ENCODE assay signal across 29 cellular contexts in the genomic region with DNA sequence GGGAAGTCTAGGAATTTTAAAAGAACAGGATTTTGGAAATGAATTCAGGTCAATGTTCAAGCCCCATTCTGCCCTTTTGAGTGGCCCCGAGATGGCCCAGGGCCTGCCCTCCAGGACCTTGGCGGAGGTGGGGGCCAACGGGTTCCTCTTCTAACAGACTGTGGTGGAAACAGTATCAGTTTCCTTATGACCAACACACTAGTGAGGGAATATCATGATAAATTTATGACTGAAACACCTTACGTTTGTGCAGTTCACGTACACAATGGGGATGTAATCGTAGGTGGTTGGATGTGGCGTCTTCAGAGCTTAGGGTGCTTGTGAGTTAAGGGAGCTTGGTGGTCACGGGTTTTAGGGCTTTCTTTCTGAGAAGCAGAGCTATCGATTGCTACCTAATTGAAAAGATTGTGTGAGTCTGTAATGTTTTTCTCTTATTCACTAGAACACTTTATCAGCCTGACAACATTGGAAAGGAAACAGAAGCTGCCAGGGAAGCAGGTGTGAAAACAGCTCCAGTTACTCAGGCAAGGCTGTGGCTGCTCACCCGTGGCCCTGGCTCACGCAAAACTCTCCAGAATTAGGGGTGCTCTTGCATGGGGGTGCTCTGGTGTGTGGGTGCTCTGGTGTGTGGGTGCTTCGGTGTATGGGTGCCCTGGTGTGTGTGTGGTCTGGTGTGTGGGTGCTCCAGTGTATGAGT.
"Had no signal": no experiment of that assay in that cellular context is flagged by ENCODE, and none has a peak within 500 bp of the region (broad histone marks: within the 10 kb centered on the region; RNA-seq: fewer than 3 reads in every experiment).

No MANE protein-coding gene starts in this region.

- H3K4me3 ChIP-seq: hepatocyte, left ventricle myocardium inferior, neural progenitor cell, sigmoid colon, smooth muscle cell, upper lobe of left lung had no signal

- H3K27me3 ChIP-seq: hepatocyte, neural progenitor cell, sigmoid colon, upper lobe of left lung had no signal

- ATAC-seq: esophagus mucosa; naive thymus-derived CD4-positive, alpha-beta T cell; WTC11 had no signal

- H3K4me2 ChIP-seq: hepatocyte, neural progenitor cell, smooth muscle cell had no signal

- FAIRE-seq: endothelial cell of umbilical vein had no signal

- H3K27ac Mint-ChIP-seq: activated T-cell treated with anti-CD3 and anti-CD28 coated beads, Interleukin-2, amount 50 U/mL, for 24 hours; activated T-helper 2 cell treated with anti-CD3 and anti-CD28 coated beads, Interferon-gamma antibody, Interleukin-2, Interleukin-4, amounts not matched to agents 10 μg/mL and 5 μg/mL and 100 μg/mL, durations not matched to agents 14 hours and 24 hours and 36 hours; neural progenitor cell; progenitor cell of endocrine pancreas; T-helper 1 cell treated with Interleukin-12 subunit alpha and Interleukin-12 subunit beta and Interleukin-4 antibody, amounts not matched to agents 30 μg/mL and 1 μg/mL, for 36 hours; WTC11 had no signal

- H3K27me3 Mint-ChIP-seq: progenitor cell of endocrine pancreas had no signal

- H3K4me3 Mint-ChIP-seq: activated T-cell treated with anti-CD3 and anti-CD28 coated beads, Interleukin-2, amount 50 U/mL, for 24 hours; brain; naive thymus-derived CD4-positive, alpha-beta T cell; neural progenitor cell; T-helper 1 cell treated with Interleukin-12 subunit alpha and Interleukin-12 subunit beta and Interleukin-4 antibody, amounts not matched to agents 30 μg/mL and 1 μg/mL, for 36 hours; WTC11 had no signal

- H3K9me3 ChIP-seq: left ventricle myocardium inferior, sigmoid colon, upper lobe of left lung had no signal

- H3K4me1 ChIP-seq: left ventricle myocardium inferior, neural progenitor cell, sigmoid colon, upper lobe of left lung had no signal

- H3K27ac ChIP-seq: hepatocyte, left ventricle myocardium inferior, neural progenitor cell, sigmoid colon, upper lobe of left lung had no signal

- H2AFZ ChIP-seq: hepatocyte, neural progenitor cell had no signal

- H3K4me1 Mint-ChIP-seq: neural progenitor cell, WTC11 had no signal

- DNase-seq: activated CD4-positive, alpha-beta T cell treated with anti-CD3 and anti-CD28 coated beads, Interleukin-2, amount 50 U/mL, for 4 hours; activated CD8-positive, alpha-beta memory T cell treated with anti-CD3 and anti-CD28 coated beads for 24 hours; activated CD8-positive, alpha-beta memory T cell treated with anti-CD3 and anti-CD28 coated beads, Interleukin-2, amount 50 U/mL, for 4 hours; activated naive CD4-positive, alpha-beta T cell; activated T-cell treated with anti-CD3 and anti-CD28 coated beads, Interleukin-2, amount 50 U/mL, for 24 hours; anterior cingulate cortex; dermis blood vessel endothelial cell; effector memory CD4-positive, alpha-beta T cell; foreskin melanocyte; glutamatergic neuron; kidney glomerular epithelial cell; left ventricle myocardium inferior; naive thymus-derived CD4-positive, alpha-beta T cell; retina; sigmoid colon; stimulated activated CD4-positive, alpha-beta T cell treated with anti-CD3 and anti-CD28 coated beads, Interleukin-2, amount 100 ng/mL, for 48 hours; stimulated activated naive CD4-positive, alpha-beta T cell treated with Interleukin-2 at 50 U/mL for 16 hours; T1000 had no signal

- H3K36me3 ChIP-seq: left ventricle myocardium inferior, neural progenitor cell, sigmoid colon, upper lobe of left lung had no signal

- H3K9ac ChIP-seq: neural progenitor cell had no signal
